ENCODE assay signal across 1 cellular context in the genomic region with DNA sequence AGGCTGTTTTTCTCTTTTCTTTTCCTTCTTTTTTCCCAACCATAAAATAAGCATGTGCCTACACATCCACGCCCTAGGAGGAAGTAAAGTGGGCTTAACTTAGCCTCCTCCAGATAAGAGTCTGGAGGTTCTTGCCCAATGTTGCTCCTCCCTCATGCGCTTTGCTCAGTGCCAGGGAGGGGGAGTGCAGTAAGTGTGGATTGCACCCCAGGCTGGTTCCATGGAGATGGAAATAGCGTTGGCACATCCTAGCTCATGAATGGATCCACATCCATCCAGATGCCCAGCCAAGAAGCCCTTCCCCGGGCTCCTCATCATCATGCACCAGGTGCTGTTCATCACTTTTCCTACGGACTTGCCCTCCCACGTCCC.
TF ChIP-seq lines count a peak whose summit lies in the region.

No MANE protein-coding gene starts in this region.

TF ChIP-seq in SK-N-SH treated with all-trans-retinoic acid at 6 μM for 48 hours, 23 proteins besides CTCF, POLR2A, EP300 and RAD21 (continued from another document):
- TF ChIP-seq, protein P1, sequence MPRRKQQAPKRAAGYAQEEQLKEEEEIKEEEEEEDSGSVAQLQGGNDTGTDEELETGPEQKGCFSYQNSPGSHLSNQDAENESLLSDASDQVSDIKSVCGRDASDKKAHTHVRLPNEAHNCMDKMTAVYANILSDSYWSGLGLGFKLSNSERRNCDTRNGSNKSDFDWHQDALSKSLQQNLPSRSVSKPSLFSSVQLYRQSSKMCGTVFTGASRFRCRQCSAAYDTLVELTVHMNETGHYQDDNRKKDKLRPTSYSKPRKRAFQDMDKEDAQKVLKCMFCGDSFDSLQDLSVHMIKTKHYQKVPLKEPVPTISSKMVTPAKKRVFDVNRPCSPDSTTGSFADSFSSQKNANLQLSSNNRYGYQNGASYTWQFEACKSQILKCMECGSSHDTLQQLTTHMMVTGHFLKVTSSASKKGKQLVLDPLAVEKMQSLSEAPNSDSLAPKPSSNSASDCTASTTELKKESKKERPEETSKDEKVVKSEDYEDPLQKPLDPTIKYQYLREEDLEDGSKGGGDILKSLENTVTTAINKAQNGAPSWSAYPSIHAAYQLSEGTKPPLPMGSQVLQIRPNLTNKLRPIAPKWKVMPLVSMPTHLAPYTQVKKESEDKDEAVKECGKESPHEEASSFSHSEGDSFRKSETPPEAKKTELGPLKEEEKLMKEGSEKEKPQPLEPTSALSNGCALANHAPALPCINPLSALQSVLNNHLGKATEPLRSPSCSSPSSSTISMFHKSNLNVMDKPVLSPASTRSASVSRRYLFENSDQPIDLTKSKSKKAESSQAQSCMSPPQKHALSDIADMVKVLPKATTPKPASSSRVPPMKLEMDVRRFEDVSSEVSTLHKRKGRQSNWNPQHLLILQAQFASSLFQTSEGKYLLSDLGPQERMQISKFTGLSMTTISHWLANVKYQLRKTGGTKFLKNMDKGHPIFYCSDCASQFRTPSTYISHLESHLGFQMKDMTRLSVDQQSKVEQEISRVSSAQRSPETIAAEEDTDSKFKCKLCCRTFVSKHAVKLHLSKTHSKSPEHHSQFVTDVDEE (CRISPR knock-in tag; IDR thresholded peaks at IDR 0.05): no peak
- TF ChIP-seq ESRRG (CRISPR knock-in tag; IDR thresholded peaks at IDR 0.05): no peak
- no peak for TF ChIP-seq ZFP30 (CRISPR knock-in tag; IDR thresholded peaks at IDR 0.05)
- no peak for TF ChIP-seq ZNF8 (CRISPR knock-in tag; IDR thresholded peaks at IDR 0.05)
TF ChIP-seq in SK-N-SH treated with all-trans-retinoic acid at 6 μM for 48 hours: peak in this region for 0.
